In genomic region chr17:15463363-15463762, GRCh38 we compare ENCODE assay signal across 11 cellular contexts. TPM values are rescaled to one million over a fixed set of nuclear protein-coding genes. Genes with fewer than 3 reads are reported as not detected.
DNase-seq lines count a peak whose midpoint lies in the region; ATAC-seq and TF ChIP-seq lines count a peak whose summit lies in the region.
"Had no signal": no experiment of that assay in that cellular context is flagged by ENCODE, and none has a peak within 500 bp of the region (broad histone marks: within the 10 kb centered on the region; RNA-seq: fewer than 3 reads in every experiment).

No MANE protein-coding gene starts in this region.

- ATAC-seq in stimulated activated naive CD8-positive, alpha-beta T cell treated with anti-CD3 and anti-CD28 coated beads, Interleukin-15, amount 100 ng/mL, for 72 hours: no peak
- no peak for ATAC-seq in GM19324 (IDR thresholded peaks at IDR 0.05; ENCODE audit: low FRiP score, unreplicated experiment)

- no peaks in the 10 kb centered on the region for H3K4me1 Mint-ChIP-seq in stimulated activated naive CD8-positive, alpha-beta T cell treated with anti-CD3 and anti-CD28 coated beads, Interleukin-15, amount 100 ng/mL, for 72 hours

- no peak overlapping the region for H3K4me3 Mint-ChIP-seq in stimulated activated naive CD8-positive, alpha-beta T cell treated with anti-CD3 and anti-CD28 coated beads, Interleukin-15, amount 100 ng/mL, for 72 hours

- no peak for TF ChIP-seq POLR2A in adrenal gland (IDR thresholded peaks at IDR 0.05)

- H3K36me3 ChIP-seq in adrenal gland (replicated peaks in 1 of 2) (no peaks in the 10 kb centered on the region), trophoblast cell (ENCODE audit: control insufficient read depth in 1 of 2, insufficient read depth in 2 of 2, low read length in 2 of 2) (peaks cover 2 to 7% of the 10 kb centered on the region in 2 experiments)

- no peak overlapping the region for H4K12ac ChIP-seq in trophoblast cell (ENCODE audit: low read depth, low read length)

- H3K4ac ChIP-seq in trophoblast cell (ENCODE audit: low read depth, low read length): no peak overlapping the region

- intact Hi-C loops in adrenal gland (cut with DNase I): no loop called here

- DNase-seq in DMS 273 treated with DMSO at 0.1 percent for 48 hours (lab: John Stamatoyannopoulos, UW) (peak; percentile 6), adrenal gland (peak in 4 of 7 donors; percentile 23 to 61 (median 45)), glomerular visceral epithelial cell (ENCODE audit: extremely low spot score) (peak; percentile 15), trophoblast cell (peak; percentile 30 to 64), cerebellar nuclear complex (lab: John Stamatoyannopoulos, UW) (no peak), HPDE6-E6E7 (ENCODE audit: extremely low spot score) (no peak)
- no peak for DNase-seq in stimulated activated naive CD8-positive, alpha-beta T cell treated with anti-CD3 and anti-CD28 coated beads, Interleukin-15, amount 100 ng/mL, for 72 hours
- DNase-seq: activated CD4-positive, alpha-beta T cell treated with anti-CD3 and anti-CD28 coated beads for 48 hours; hippocampal formation; NCI-H187 had no signal

- no peak overlapping the region for H3K14ac ChIP-seq in trophoblast cell (ENCODE audit: low read length)

- peak overlapping the region; percentile 28 for H2BK12ac ChIP-seq in trophoblast cell (ENCODE audit: low read length)

- H3K23ac ChIP-seq in trophoblast cell (ENCODE audit: low read length): no peak overlapping the region

- no peak overlapping the region for H3K4me2 ChIP-seq in trophoblast cell (ENCODE audit: low read length)

- H3K9ac ChIP-seq in trophoblast cell (ENCODE audit: low read length): no peak overlapping the region

- H2AK5ac ChIP-seq in trophoblast cell (ENCODE audit: low read length): no peak overlapping the region

- H4K8ac ChIP-seq in trophoblast cell (ENCODE audit: low read depth, low read length): no peak overlapping the region

- 56 to 62% (median 60%) methylated on average over 5 to 6 of the region's 6 CpGs for WGBS in adrenal gland, 4 donors
- no CpG with 5 or more reads among the region's 6 CpGs for WGBS in trophoblast cell (ENCODE audit: extremely low coverage, insufficient coverage, insufficient read length)

- no peaks in the 10 kb centered on the region for H3K79me2 ChIP-seq in trophoblast cell (ENCODE audit: control insufficient read depth, insufficient read depth, low read length, poor library complexity)

- H3K4me3 ChIP-seq in adrenal gland (no peak overlapping the region), trophoblast cell (ENCODE audit: low read depth, low read length) (no peak overlapping the region)

- H3K9me3 ChIP-seq in adrenal gland (replicated peaks in 1 of 3) (no peaks in the 10 kb centered on the region), trophoblast cell (ENCODE audit: insufficient read depth, low read depth, low read length) (peaks cover 8% of the 10 kb centered on the region)

- H3K27me3 Mint-ChIP-seq in stimulated activated naive CD8-positive, alpha-beta T cell treated with anti-CD3 and anti-CD28 coated beads, Interleukin-15, amount 100 ng/mL, for 72 hours: no peaks in the 10 kb centered on the region

- no peak overlapping the region for H2BK120ac ChIP-seq in trophoblast cell (ENCODE audit: insufficient read depth, low read length, poor library complexity)

- H2AFZ ChIP-seq in trophoblast cell (ENCODE audit: insufficient read depth, low read length, poor library complexity): no peak overlapping the region

- no peaks in the 10 kb centered on the region for H3K4me1 ChIP-seq in adrenal gland (replicated peaks in 1 of 2)
- peaks cover 9 to 17% of the 10 kb centered on the region in 2 experiments for H3K4me1 ChIP-seq in trophoblast cell (ENCODE audit: control insufficient read depth in 1 of 2, insufficient read depth in 2 of 2, low read length in 2 of 2)

- no peak overlapping the region for H3K27ac Mint-ChIP-seq in stimulated activated naive CD8-positive, alpha-beta T cell treated with anti-CD3 and anti-CD28 coated beads, Interleukin-15, amount 100 ng/mL, for 72 hours

- H3K27me3 ChIP-seq in adrenal gland: no peaks in the 10 kb centered on the region
- no peaks in the 10 kb centered on the region for H3K27me3 ChIP-seq in trophoblast cell (ENCODE audit: insufficient read depth, low read length)

- H3K27ac ChIP-seq in adrenal gland (peak overlapping the region in 1 of 5 donors; percentile 61), trophoblast cell (ENCODE audit: low read depth, low read length) (no peak overlapping the region)

- H3K9me3 Mint-ChIP-seq in stimulated activated naive CD8-positive, alpha-beta T cell treated with anti-CD3 and anti-CD28 coated beads, Interleukin-15, amount 100 ng/mL, for 72 hours: peaks cover 0 to 4% of the 10 kb centered on the region in 2 donors

- no peak overlapping the region for H4K91ac ChIP-seq in trophoblast cell (ENCODE audit: low read depth, low read length)

- TF ChIP-seq CTCF in adrenal gland (IDR thresholded peaks at IDR 0.05): no peak

- no peak overlapping the region for H3K18ac ChIP-seq in trophoblast cell (ENCODE audit: low read length)

- H3K79me1 ChIP-seq in trophoblast cell (ENCODE audit: low read length): no peaks in the 10 kb centered on the region

- no peak overlapping the region for H2BK5ac ChIP-seq in trophoblast cell (ENCODE audit: low read depth, low read length, poor library complexity)

RNA-seq across cellular contexts. Expression of gene CDRT4, which starts 4.1 kb away (rescaled TPM):
- 10 to 100 TPM in 4 of 8 donors, 1 to 10 TPM in 4; 1.5 to 18.8 (median 9.0) TPM for total RNA-seq in adrenal gland
- polyA plus RNA-seq in adrenal gland: 10 to 100 TPM; 16.0 to 49.6 (median 36.9) TPM
- polyA plus RNA-seq in trophoblast cell (2013): 10.1 and 12.1 TPM in 2 replicates

Comparison
In these comparisons a context has a peak if more than half of its experiments do, and no peak if none do; other contexts are left out.
1. DNase-seq: peak in DMS 273 treated with DMSO at 0.1 percent for 48 hours (single experiment), adrenal gland (4 of 7), glomerular visceral epithelial cell (single experiment) and trophoblast cell (2 of 2); none in cerebellar nuclear complex (0 of 2), stimulated activated naive CD8-positive, alpha-beta T cell treated with anti-CD3 and anti-CD28 coated beads, Interleukin-15, amount 100 ng/mL, for 72 hours (0 of 2) and HPDE6-E6E7 (single experiment).